In genomic region chr18:76374330-76375281, GRCh38 we compare ENCODE assay signal across 9 cellular contexts.
DNase-seq lines count a peak whose midpoint lies in the region; ATAC-seq and TF ChIP-seq lines count a peak whose summit lies in the region.
"Had no signal": no experiment of that assay in that cellular context is flagged by ENCODE, and none has a peak within 500 bp of the region (broad histone marks: within the 10 kb centered on the region; RNA-seq: fewer than 3 reads in every experiment).

No MANE protein-coding gene starts in this region.

- no peak overlapping the region for H2AFZ ChIP-seq in OCI-LY3 (ENCODE audit: low read depth, low read length)

- peak overlapping the region; percentile 7 for H3K27ac Mint-ChIP-seq in neural crest cell (ENCODE audit: unreplicated experiment)
- no peak overlapping the region for H3K27ac Mint-ChIP-seq in chondrocyte (ENCODE audit: unreplicated experiment)

- H3K4me1 Mint-ChIP-seq in neural crest cell (peaks cover 12% of the 10 kb centered on the region), chondrocyte (ENCODE audit: low read depth) (peaks cover 8% of the 10 kb centered on the region)

- H3K27me3 ChIP-seq in OCI-LY3 (ENCODE audit: low read depth, low read length) = no peaks in the 10 kb centered on the region

- H3K27ac ChIP-seq in OCI-LY3 (ENCODE audit: low read length) = no peak overlapping the region

- no peak overlapping the region for H3K9ac ChIP-seq in OCI-LY3 (ENCODE audit: low read length)

- no peaks in the 10 kb centered on the region for H4K20me1 ChIP-seq in OCI-LY3 (ENCODE audit: insufficient read depth, low read length)

- no peaks in the 10 kb centered on the region for H3K79me2 ChIP-seq in OCI-LY3 (ENCODE audit: low read length)

- H3K36me3 ChIP-seq in OCI-LY3 (replicated peaks; ENCODE audit: low read depth, low read length) = no peaks in the 10 kb centered on the region

- H3K4me3 ChIP-seq in OCI-LY3 (ENCODE audit: low read length) = no peak overlapping the region

- H3K4me1 ChIP-seq in OCI-LY3 (ENCODE audit: low read length) = peaks cover 7% of the 10 kb centered on the region

- H3K9me3 Mint-ChIP-seq in neural crest cell = no peaks in the 10 kb centered on the region
- H3K9me3 Mint-ChIP-seq in chondrocyte (ENCODE audit: low read depth) = no peaks in the 10 kb centered on the region

- H3K4me2 ChIP-seq in OCI-LY3 (ENCODE audit: low read length) = 0 out of 2 replicates have a peak overlapping the region, but pooled peaks have one; percentile 2

- H3K27me3 Mint-ChIP-seq in neural crest cell (ENCODE audit: low read depth) (no peaks in the 10 kb centered on the region), chondrocyte (ENCODE audit: low read depth) (no peaks in the 10 kb centered on the region)

- H3K36me3 Mint-ChIP-seq in neural crest cell (ENCODE audit: low read depth) = peaks cover 41% of the 10 kb centered on the region
- peaks cover 9% of the 10 kb centered on the region for H3K36me3 Mint-ChIP-seq in chondrocyte (ENCODE audit: low read depth)

- ATAC-seq in GM18858 (IDR thresholded peaks at IDR 0.05; ENCODE audit: unreplicated experiment) (peak; percentile 86), HG02610 (IDR thresholded peaks at IDR 0.05; ENCODE audit: unreplicated experiment) (peak; percentile 93)
- ATAC-seq: Panc1 had no signal

- TF ChIP-seq CTCF in OCI-LY3 (IDR thresholded peaks at IDR 0.05; ENCODE audit: low read depth, low read length) (no peak), neural crest cell (conservative IDR thresholded peaks at IDR 0.05) (no peak), chondrocyte (IDR thresholded peaks at IDR 0.05) (no peak)

- H3K9me3 ChIP-seq in OCI-LY3 (ENCODE audit: insufficient read depth, low read length) = no peaks in the 10 kb centered on the region

- DNase-seq in neural crest cell (ENCODE audit: low read depth, low spot score) (no peak), chondrocyte (ENCODE audit: low spot score) (no peak), inferior parietal cortex (ENCODE audit: extremely low spot score) (no peak), cerebellum (ENCODE audit: low spot score) (no peak), hepatic stellate cell (ENCODE audit: low spot score) (no peak)

- no peak overlapping the region for H3K4me3 Mint-ChIP-seq in neural crest cell
- no peak overlapping the region for H3K4me3 Mint-ChIP-seq in chondrocyte (ENCODE audit: unreplicated experiment)
